Comparison of ENCODE assay signal across 16 cellular contexts in genomic region chr4:550268-550667, GRCh38. TPM values are rescaled to one million over a fixed set of nuclear protein-coding genes. Genes with fewer than 3 reads are reported as not detected.
"Had no signal": no experiment of that assay in that cellular context is flagged by ENCODE, and none has a peak within 500 bp of the region (broad histone marks: within the 10 kb centered on the region; RNA-seq: fewer than 3 reads in every experiment).

No MANE protein-coding gene starts in this region.

RNA-seq across cellular contexts. Expression of gene TMEM271, which starts 25.8 kb away (rescaled TPM):
- total RNA-seq: activated naive CD4-positive, alpha-beta T cell treated with anti-CD3 and anti-CD28 coated beads for 36 hours; activated naive CD4-positive, alpha-beta T cell treated with anti-CD3 and anti-CD28 coated beads, Interleukin-2, amount 50 U/mL, for 72 hours; activated naive CD8-positive, alpha-beta T cell treated with anti-CD3 and anti-CD28 coated beads for 36 hours; activated naive CD8-positive, alpha-beta T cell treated with anti-CD3 and anti-CD28 coated beads, Interleukin-2, amount 10 ng/mL, durations not matched to agents 7 days and 5 days; activated T-cell treated with anti-CD3 and anti-CD28 coated beads, Interleukin-2, amount 50 U/mL, for 4 hours; activated T-cell treated with anti-CD3 and anti-CD28 coated beads, Interleukin-2, amount 50 U/mL, for 72 hours; activated T-helper 1 cell treated with anti-CD3 and anti-CD28 coated beads, Interleukin-12 subunit alpha, Interleukin-12 subunit beta, Interleukin-2, Interleukin-4 antibody, amounts not matched to agents 30 ng/mL and 10 ng/mL and 1 ng/mL, durations not matched to agents 14 hours and 24 hours and 36 hours; activated T-helper 17 cell treated with anti-CD3 and anti-CD28 coated beads, Interleukin-2, amount 50 U/mL, for 72 hours; activated T-helper 2 cell treated with anti-CD3 and anti-CD28 coated beads, Interferon-gamma antibody, Interleukin-2, Interleukin-4, amounts not matched to agents 10 μg/mL and 5 μg/mL and 100 μg/mL, durations not matched to agents 14 hours and 24 hours and 36 hours; aorta; ascending aorta; body of pancreas; breast epithelium; bronchial epithelial cell; cardiac muscle cell; cardiac septum had no signal
- polyA plus RNA-seq: aorta, cardiac muscle cell had no signal
